In genomic region chr11:47918882-47919495, GRCh38 we compare ENCODE assay signal across 11 cellular contexts.
A peak's percentile ranks its signal among the peaks of the same experiment; 100 is the strongest.
DNase-seq lines count a peak whose midpoint lies in the region; ATAC-seq, FAIRE-seq and TF ChIP-seq lines count a peak whose summit lies in the region.
"Had no signal": no experiment of that assay in that cellular context is flagged by ENCODE, and none has a peak within 500 bp of the region (broad histone marks: within the 10 kb centered on the region; RNA-seq: fewer than 3 reads in every experiment).

No MANE protein-coding gene starts in this region.

- FAIRE-seq in K562 (lab: Jason Lieb, UNC): no peak
- FAIRE-seq: colon had no signal

- H3K27me3 Mint-ChIP-seq in naive B cell: no peaks in the 10 kb centered on the region

- no peaks in the 10 kb centered on the region for H3K36me3 Mint-ChIP-seq in naive B cell

- POLR2A ChIA-PET in AG04450 (lab: Yijun Ruan, JAX) (no interaction called here), K562 (lab: Yijun Ruan, JAX) (interaction anchor here (0.8 to 1.4 kb wide), 5 partner anchors 8 to 29 kb away, joined by 3 to 5 read pairs (median 3); no protein-coding TSS in a partner anchor)

- TF ChIP-seq EP300 in K562 (IDR thresholded peaks at IDR 0.05; ENCODE audit: low read length): no peak

- H3K9ac ChIP-seq in HUES48 (ENCODE audit: low read depth, low read length) (no peak overlapping the region), K562 (ENCODE audit: insufficient read depth in 1 of 2, low read depth in 2 of 2, low read length in 2 of 2) (no peak overlapping the region)

- H3K27ac ChIP-seq in AG04450 (ENCODE audit: low read depth, low read length) (peak overlapping the region; percentile 92), HUES48 (ENCODE audit: low read depth, low read length) (peak overlapping the region; percentile 64), K562 (ENCODE audit: extremely low read depth, low read depth, low read length) (no peak overlapping the region), SJCRH30 (no peak overlapping the region)

- no peaks in the 10 kb centered on the region for H4K20me1 ChIP-seq in K562 (replicated peaks; ENCODE audit: control insufficient read depth, insufficient read depth, low read length)

- TF ChIP-seq CTCF in AG04450 (IDR thresholded peaks at IDR 0.05; ENCODE audit: low read depth, low read length) (no peak), K562 (IDR thresholded peaks at IDR 0.05 in 2 of 3, conservative IDR thresholded peaks at IDR 0.05 in 1 of 3; ENCODE audit: insufficient read depth in 2 of 3, low read depth in 1 of 3, low read length in 3 of 3) (no peak)

- no peak for TF ChIP-seq POLR2A in K562 (conservative IDR thresholded peaks at IDR 0.05)

- H3K4me1 ChIP-seq in HUES48 (ENCODE audit: control insufficient read depth, insufficient read depth, low read length) (peaks cover 13% of the 10 kb centered on the region), K562 (replicated peaks in 1 of 2; ENCODE audit: control insufficient read depth in 2 of 2, insufficient read depth in 2 of 2, low read length in 2 of 2) (peaks cover 26 to 45% of the 10 kb centered on the region in 2 experiments), SJCRH30 (peaks cover 20% of the 10 kb centered on the region)

- intact Hi-C loops in K562 (cut with micrococcal nuclease): no loop called here

- CTCF ChIA-PET in AG04450 (lab: Charles Lee) (interaction anchor here (1.2 to 2.3 kb wide), 3 partner anchors 15 to 190 kb away, joined by 3 to 9 read pairs (median 7); no protein-coding TSS in a partner anchor), K562 (lab: Yijun Ruan, JAX; ENCODE audit: low intra/inter-chr PET ratio) (no interaction called here)

- WGBS in K562 (ENCODE audit: insufficient coverage, low coverage, missing lambda C conversion rate): 73% methylated on average over 4 of the region's 4 CpGs

- peak overlapping the region; percentile 91 to 100 (median 99) for H3K27ac Mint-ChIP-seq in naive B cell

- H3K9me3 ChIP-seq in AG04450 (ENCODE audit: control insufficient read depth, insufficient read depth, low read length): no peaks in the 10 kb centered on the region
- no peaks in the 10 kb centered on the region for H3K9me3 ChIP-seq in HUES48 (ENCODE audit: control insufficient read depth, insufficient read depth, low read length)
- H3K9me3 ChIP-seq in K562 (replicated peaks; ENCODE audit: control insufficient read depth, insufficient read depth, low read depth, low read length): no peaks in the 10 kb centered on the region
- no peaks in the 10 kb centered on the region for H3K9me3 ChIP-seq in SJCRH30 (replicated peaks)

- in situ Hi-C loops in K562 (cut with MboI): no loop called here

- no TSS peak for BruUV-seq in K562 (replicated peaks; lab: Mats Ljungman, UMichigan)

- H3K4me2 ChIP-seq in K562 (ENCODE audit: insufficient read depth, low read length): no peak overlapping the region

- TF ChIP-seq RAD21 in K562 (CRISPR knock-in tag; conservative IDR thresholded peaks at IDR 0.05 in 1 of 2, IDR thresholded peaks at IDR 0.05 in 1 of 2): no peak

- H3K27me3 ChIP-seq in AG04450 (ENCODE audit: control insufficient read depth, insufficient read depth, low read length): no peaks in the 10 kb centered on the region
- no peaks in the 10 kb centered on the region for H3K27me3 ChIP-seq in HUES48 (ENCODE audit: control insufficient read depth, insufficient read depth, low read length)
- H3K27me3 ChIP-seq in K562 (ENCODE audit: control insufficient read depth in 2 of 2, insufficient read depth in 2 of 2, low read length in 2 of 2): no peaks in the 10 kb centered on the region
- no peaks in the 10 kb centered on the region for H3K27me3 ChIP-seq in SJCRH30

- H2AFZ ChIP-seq in K562 (ENCODE audit: low read depth, low read length): no peak overlapping the region

- no peaks in the 10 kb centered on the region for H3K79me2 ChIP-seq in K562 (ENCODE audit: control insufficient read depth, insufficient read depth, low read length)

- peaks cover 0 to 2% (median 0%) of the 10 kb centered on the region in 7 donors for H3K9me3 Mint-ChIP-seq in naive B cell

- H3K9me1 ChIP-seq in K562 (ENCODE audit: control insufficient read depth, insufficient read depth, low read length): no peaks in the 10 kb centered on the region

- H3K4me1 Mint-ChIP-seq in naive B cell: peaks cover 61 to 93% (median 85%) of the 10 kb centered on the region in 3 donors

- no peak for DNase-seq in AG04450 (ENCODE audit: low read depth, low spot score)
- DNase-seq in K562 (ENCODE audit: extremely low read depth in 1 of 4, low spot score in 3 of 4): no peak
- no peak for DNase-seq in naive B cell
- no peak for DNase-seq in SJCRH30
- no peak for DNase-seq in C1 segment of cervical spinal cord (lab: John Stamatoyannopoulos, UW)
- DNase-seq in COLO668 (lab: John Stamatoyannopoulos, UW; ENCODE audit: unreplicated experiment): no peak
- DNase-seq: activated CD4-positive, CD25-positive, alpha-beta regulatory T cell treated with anti-CD3 and anti-CD28 coated beads, Interleukin-2, amount 50 U/mL, for 72 hours; DMS153 had no signal

- no peak for ATAC-seq in K562
- ATAC-seq in naive B cell (ENCODE audit: low read depth in 2 of 2): no peak
- no peak for ATAC-seq in HG03039 (IDR thresholded peaks at IDR 0.05; ENCODE audit: unreplicated experiment)

- H3K4me3 Mint-ChIP-seq in naive B cell: peak overlapping the region; percentile 53 to 89 (median 77)

- no peak overlapping the region for H3K4me3 ChIP-seq in AG04450 (ENCODE audit: low read depth, low read length)
- H3K4me3 ChIP-seq in HUES48 (ENCODE audit: low read depth, low read length): no peak overlapping the region
- H3K4me3 ChIP-seq in K562: no peak overlapping the region
- H3K4me3 ChIP-seq in SJCRH30: no peak overlapping the region

- H3K36me3 ChIP-seq in HUES48 (ENCODE audit: control insufficient read depth, insufficient read depth, low read length) (no peaks in the 10 kb centered on the region), K562 (ENCODE audit: control insufficient read depth, insufficient read depth, low read length) (no peaks in the 10 kb centered on the region), SJCRH30 (no peaks in the 10 kb centered on the region)

TF ChIP-seq in K562, 482 proteins besides CTCF, POLR2A, EP300 and RAD21:
- TF ChIP-seq ZNF699 (CRISPR knock-in tag; IDR thresholded peaks at IDR 0.05; ENCODE audit: insufficient replicate concordance): no peak
- peak; percentile 35 for TF ChIP-seq ZFP36 (IDR thresholded peaks at IDR 0.05; ENCODE audit: low read depth, low read length, partially characterized antibody)
- peak in 1 of 2 experiments; percentile 35; a peak in 1 of 4 replicates for TF ChIP-seq KDM1A (IDR thresholded peaks at IDR 0.05)
- peak; percentile 23; the same call in 1 of the 2 replicates for TF ChIP-seq ATF3 (IDR thresholded peaks at IDR 0.05)
- TF ChIP-seq ATF3 (CRISPR knock-in tag; conservative IDR thresholded peaks at IDR 0.05): no peak
- TF ChIP-seq RBM25 (IDR thresholded peaks at IDR 0.05; ENCODE audit: low read depth, low read length, severe bottlenecking): peak; percentile 14
- TF ChIP-seq NR2C2 (CRISPR knock-in tag; IDR thresholded peaks at IDR 0.05): no peak
- TF ChIP-seq NR2C2 (tag; IDR thresholded peaks at IDR 0.05): no peak
- no peak for TF ChIP-seq IFI16 (CRISPR knock-in tag; IDR thresholded peaks at IDR 0.05)
- peak; percentile 81 for TF ChIP-seq BCOR (IDR thresholded peaks at IDR 0.05)
- TF ChIP-seq POLR3A (IDR thresholded peaks at IDR 0.05; ENCODE audit: borderline replicate concordance, extremely low read depth, insufficient read depth, insufficient read length): no peak
- 0 out of 4 replicates have a peak, but pooled peaks of 1 of the 2 experiments have one; percentile 0 for TF ChIP-seq MLLT1 (IDR thresholded peaks at IDR 0.05)

Comparison
In these comparisons a context has a peak if more than half of its experiments do, and no peak if none do; other contexts are left out.
1. H3K27ac ChIP-seq: peak in AG04450 (single experiment) and HUES48 (single experiment); none in K562 (single experiment) and SJCRH30 (single experiment).